8 cellular contexts compared by ENCODE assay signal in the genomic region with DNA sequence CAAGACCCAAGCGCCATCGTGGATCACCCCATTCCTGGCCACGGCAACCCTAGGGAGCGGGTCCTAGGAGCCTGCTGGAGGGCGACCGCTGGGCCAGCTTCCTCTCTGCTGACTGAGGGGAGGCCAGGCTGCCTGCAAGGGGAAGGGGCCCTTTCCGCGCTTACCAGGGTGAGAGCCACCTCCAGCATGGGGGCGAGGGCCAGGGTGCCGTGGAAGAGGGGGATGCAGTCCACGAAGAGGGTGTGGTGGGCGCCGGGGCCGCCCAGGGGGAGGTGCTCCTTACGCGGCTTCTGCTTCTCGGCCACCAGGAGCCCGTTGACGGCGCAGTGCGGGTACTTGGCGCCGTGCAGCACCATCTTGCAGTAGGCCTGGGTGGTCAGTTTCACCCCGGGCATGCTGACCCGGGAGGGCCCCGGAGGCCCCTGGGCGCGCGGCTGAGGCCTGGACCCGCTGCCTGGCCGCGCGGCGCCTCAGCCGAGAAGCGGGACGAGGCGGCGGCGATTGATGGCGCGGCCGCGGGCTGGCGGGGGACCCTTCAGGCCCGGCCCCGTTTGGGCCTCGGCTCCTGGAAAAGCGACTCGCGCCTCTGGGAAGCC. TPM values are rescaled to one million over a fixed set of nuclear protein-coding genes. Genes with fewer than 3 reads are reported as not detected.
DNase-seq lines count a peak whose midpoint lies in the region; ATAC-seq and TF ChIP-seq lines count a peak whose summit lies in the region.

No MANE protein-coding gene starts in this region.

- peak overlapping the region; percentile 84 to 96 (median 90) for H3K4me3 Mint-ChIP-seq in IgD-negative memory B cell
- peak overlapping the region; percentile 90 for H3K4me3 Mint-ChIP-seq in activated T-cell treated with anti-CD3 and anti-CD28 coated beads, Interleukin-2, amount 50 U/mL, for 4 hours
- H3K4me3 Mint-ChIP-seq in osteocyte (ENCODE audit: unreplicated experiment), result peak overlapping the region; percentile 84

- TF ChIP-seq CTCF in gastroesophageal sphincter (IDR thresholded peaks at IDR 0.05) (peak in 1 of 4 experiments; percentile 2), osteocyte (IDR thresholded peaks at IDR 0.05) (no peak)

- H3K9me3 Mint-ChIP-seq in IgD-negative memory B cell, result no peaks in the 10 kb centered on the region
- no peaks in the 10 kb centered on the region for H3K9me3 Mint-ChIP-seq in activated T-cell treated with anti-CD3 and anti-CD28 coated beads, Interleukin-2, amount 50 U/mL, for 4 hours
- no peaks in the 10 kb centered on the region for H3K9me3 Mint-ChIP-seq in osteocyte (ENCODE audit: unreplicated experiment)

- H3K4me1 Mint-ChIP-seq in IgD-negative memory B cell (peaks cover 37 to 47% (median 40%) of the 10 kb centered on the region in 3 donors), osteocyte (ENCODE audit: unreplicated experiment) (peaks cover 33% of the 10 kb centered on the region)
- peaks cover 55% of the 10 kb centered on the region for H3K4me1 Mint-ChIP-seq in activated T-cell treated with anti-CD3 and anti-CD28 coated beads, Interleukin-2, amount 50 U/mL, for 4 hours (ENCODE audit: low read depth)

- H3K4me1 ChIP-seq in gastroesophageal sphincter, result peaks cover 0 to 74% (median 23%) of the 10 kb centered on the region in 3 donors

- H3K4me3 ChIP-seq in gastroesophageal sphincter, result peak overlapping the region; percentile 86 to 88

- H3K27ac Mint-ChIP-seq in IgD-negative memory B cell, result peak overlapping the region; percentile 95 to 99 (median 96)
- H3K27ac Mint-ChIP-seq in osteocyte (ENCODE audit: unreplicated experiment), result peak overlapping the region; percentile 7

- H3K36me3 ChIP-seq in gastroesophageal sphincter, result peaks cover 0 to 61% of the 10 kb centered on the region in 2 donors

- H3K27me3 ChIP-seq in gastroesophageal sphincter, result no peaks in the 10 kb centered on the region

- H3K27me3 Mint-ChIP-seq in IgD-negative memory B cell (no peaks in the 10 kb centered on the region), osteocyte (ENCODE audit: unreplicated experiment) (no peaks in the 10 kb centered on the region)
- H3K27me3 Mint-ChIP-seq in activated T-cell treated with anti-CD3 and anti-CD28 coated beads, Interleukin-2, amount 50 U/mL, for 4 hours (ENCODE audit: low read depth), result no peaks in the 10 kb centered on the region

- WGBS in gastroesophageal sphincter (ENCODE audit: low coverage in 1 of 2), 2 donors, result no CpG with 5 or more reads among the region's 51 CpGs

- H3K9me3 ChIP-seq in gastroesophageal sphincter, result no peaks in the 10 kb centered on the region

- ATAC-seq in GM21529 (IDR thresholded peaks at IDR 0.05; ENCODE audit: unreplicated experiment), result peak; percentile 19
- peak; percentile 60 to 61 for ATAC-seq in activated T-cell treated with anti-CD3 and anti-CD28 coated beads, Interleukin-2, amount 50 U/mL, for 4 hours
- ATAC-seq in gastroesophageal sphincter, result peak; percentile 23

- H3K36me3 Mint-ChIP-seq in IgD-negative memory B cell (peaks cover 9% of the 10 kb centered on the region), osteocyte (ENCODE audit: unreplicated experiment) (peaks cover 34% of the 10 kb centered on the region)
- H3K36me3 Mint-ChIP-seq in activated T-cell treated with anti-CD3 and anti-CD28 coated beads, Interleukin-2, amount 50 U/mL, for 4 hours (ENCODE audit: insufficient read depth), result peaks cover 40% of the 10 kb centered on the region

- DNase-seq in GM03348 (ENCODE audit: low spot score), result peak; percentile 83
- no peak for DNase-seq in activated T-cell treated with anti-CD3 and anti-CD28 coated beads, Interleukin-2, amount 50 U/mL, for 4 hours
- no peak for DNase-seq in osteocyte (ENCODE audit: extremely low spot score, unreplicated experiment)
- DNase-seq in occipital lobe (lab: John Stamatoyannopoulos, UW), result no peak
- no peak for DNase-seq in cerebellar nuclear complex (lab: John Stamatoyannopoulos, UW)

- TF ChIP-seq EP300 in gastroesophageal sphincter (IDR thresholded peaks at IDR 0.05), result no peak

- TF ChIP-seq POLR2A in gastroesophageal sphincter (IDR thresholded peaks at IDR 0.05), result no peak

- peak overlapping the region; percentile 80 to 91 (median 90) for H3K27ac ChIP-seq in gastroesophageal sphincter

RNA-seq across cellular contexts. Expression of gene EMC8, which starts 0.3 kb away (rescaled TPM):
- polyA plus RNA-seq in IgD-negative memory B cell, result 28.3 TPM
- 10 to 100 TPM; 52.2 to 65.5 (median 62.2) TPM for total RNA-seq in activated T-cell treated with anti-CD3 and anti-CD28 coated beads, Interleukin-2, amount 50 U/mL, for 4 hours
- total RNA-seq in gastroesophageal sphincter, result 10 to 100 TPM; 23.4 to 32.5 (median 26.8) TPM
- 34.3 and 35.5 TPM in 2 replicates for total RNA-seq in osteocyte
- total RNA-seq in occipital lobe, result 15.0 TPM

RNA-seq across cellular contexts. Expression of gene COX4I1, which starts 0.5 kb away (rescaled TPM):
- 1,007 TPM for polyA plus RNA-seq in IgD-negative memory B cell
- total RNA-seq in activated T-cell treated with anti-CD3 and anti-CD28 coated beads, Interleukin-2, amount 50 U/mL, for 4 hours, result 100 to 1,000 TPM; 516 to 561 (median 525) TPM
- 100 to 1,000 TPM; 465 to 597 (median 507) TPM for total RNA-seq in gastroesophageal sphincter
- 456 and 476 TPM in 2 replicates for total RNA-seq in osteocyte
- total RNA-seq in occipital lobe, result 201 TPM

RNA-seq across cellular contexts. Expression of gene C16orf74, which starts 48.1 kb away (rescaled TPM):
- 39.7 TPM for polyA plus RNA-seq in IgD-negative memory B cell
- total RNA-seq in activated T-cell treated with anti-CD3 and anti-CD28 coated beads, Interleukin-2, amount 50 U/mL, for 4 hours, result under 1 TPM in 1 of 3 donors, not detected in 2; 0.24 TPM
- total RNA-seq in gastroesophageal sphincter (1 to 10 TPM in 1 of 4 donors, under 1 TPM in 2, not detected in 1; 0.52 to 1.9 (median 0.94) TPM), osteocyte (2.1 and 2.4 TPM in 2 replicates), occipital lobe (1.6 TPM)
